22 cellular contexts compared by ENCODE assay signal in the genomic region with DNA sequence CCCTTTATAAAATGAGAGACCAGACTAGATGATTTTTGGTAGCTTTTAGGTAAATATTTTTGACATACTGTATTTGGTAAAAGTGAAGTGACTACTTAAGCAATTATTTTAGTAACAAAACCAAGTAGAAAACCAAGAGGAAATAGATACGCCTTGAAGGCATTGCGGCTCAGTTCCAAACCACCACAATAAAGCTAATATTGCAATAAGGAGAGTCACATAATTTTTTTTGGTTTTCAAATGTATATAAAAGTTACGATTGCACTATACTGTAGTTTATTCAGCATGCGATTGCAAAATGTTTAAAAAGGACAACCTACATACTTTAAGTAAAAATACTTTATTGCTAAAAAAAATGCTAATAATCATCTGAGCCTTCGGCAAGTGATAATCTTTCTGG.
A peak's percentile ranks its signal among the peaks of the same experiment; 100 is the strongest.
DNase-seq lines count a peak whose midpoint lies in the region; ATAC-seq, FAIRE-seq and TF ChIP-seq lines count a peak whose summit lies in the region.
"Had no signal": no experiment of that assay in that cellular context is flagged by ENCODE, and none has a peak within 500 bp of the region (broad histone marks: within the 10 kb centered on the region; RNA-seq: fewer than 3 reads in every experiment).

No MANE protein-coding gene starts in this region.

- peak overlapping the region; percentile 76 for H3K27ac ChIP-seq in SK-N-MC
- H3K27ac ChIP-seq: BLaER1 had no signal

- CTCF ChIA-PET in activated naive CD4-positive, alpha-beta T cell treated with anti-CD3 and anti-CD28 coated beads, Interleukin-2, amount 10 ng/mL, durations not matched to agents 7 days and 5 days (lab: Charles Lee), result no interaction called here

- H3K27ac Mint-ChIP-seq in natural killer cell (peak overlapping the region; percentile 43 to 74), immature natural killer cell (peak overlapping the region in 1 of 6 donors; percentile 14)
- no peak overlapping the region for H3K27ac Mint-ChIP-seq in natural killer cell treated with Interleukin-12 subunit alpha and Interleukin-12 subunit beta and Interleukin-15 and Interleukin-18, amount 100 ng/mL, for 72 hours
- no peak overlapping the region for H3K27ac Mint-ChIP-seq in activated naive CD4-positive, alpha-beta T cell treated with anti-CD3 and anti-CD28 coated beads, Interleukin-2, amount 10 ng/mL, durations not matched to agents 7 days and 5 days
- H3K27ac Mint-ChIP-seq in activated T-helper 2 cell treated with anti-CD3 and anti-CD28 coated beads, Interferon-gamma antibody, Interleukin-2, Interleukin-4, amounts not matched to agents 10 μg/mL and 5 μg/mL and 100 μg/mL, durations not matched to agents 14 hours and 24 hours and 36 hours, result no peak overlapping the region
- H3K27ac Mint-ChIP-seq: CD14-positive monocyte; CD4-positive, alpha-beta memory T cell; CD4-positive, CD25-positive, alpha-beta regulatory T cell; CD8-positive, alpha-beta memory T cell had no signal

- H3K36me3 ChIP-seq in SK-N-MC (ENCODE audit: insufficient read depth, low read length) (no peaks in the 10 kb centered on the region), bronchial epithelial cell (ENCODE audit: control insufficient read depth, insufficient read depth, low read length) (no peaks in the 10 kb centered on the region)
- H3K36me3 ChIP-seq: BE2C, BLaER1 had no signal

- DNase-seq in natural killer cell, result no peak
- no peak for DNase-seq in natural killer cell treated with Interleukin-12 subunit alpha and Interleukin-12 subunit beta and Interleukin-15 and Interleukin-18, amount 100 ng/mL, for 72 hours (ENCODE audit: low spot score)
- peak; percentile 48 for DNase-seq in SK-N-MC (ENCODE audit: low read depth, low spot score)
- DNase-seq in bronchial epithelial cell (ENCODE audit: low read depth), result peak; percentile 36
- DNase-seq in immature natural killer cell, result no peak
- DNase-seq in activated naive CD4-positive, alpha-beta T cell treated with anti-CD3 and anti-CD28 coated beads, Interleukin-2, amount 10 ng/mL, durations not matched to agents 7 days and 5 days, result no peak
- no peak for DNase-seq in activated CD4-positive, alpha-beta T cell treated with anti-CD3 and anti-CD28 coated beads, Interleukin-2, amount 50 U/mL, for 48 hours
- DNase-seq in activated T-helper 2 cell treated with anti-CD3 and anti-CD28 coated beads, Interferon-gamma antibody, Interleukin-2, Interleukin-4, amounts not matched to agents 10 μg/mL and 5 μg/mL and 100 μg/mL, durations not matched to agents 14 hours and 24 hours and 36 hours (ENCODE audit: low spot score), result no peak
- DNase-seq: 8988T; ACHN; BE2C; C1 segment of cervical spinal cord; CD4-positive, alpha-beta memory T cell; CD4-positive, CD25-positive, alpha-beta regulatory T cell; CD8-positive, alpha-beta memory T cell; COR-L47; DMS79 treated with DMSO at 0.1 percent for 48 hours; GF-D8 had no signal

- no peaks in the 10 kb centered on the region for H3K27me3 Mint-ChIP-seq in natural killer cell (ENCODE audit: low read depth in 2 of 2)
- no peaks in the 10 kb centered on the region for H3K27me3 Mint-ChIP-seq in natural killer cell treated with Interleukin-12 subunit alpha and Interleukin-12 subunit beta and Interleukin-15 and Interleukin-18, amount 100 ng/mL, for 72 hours
- no peaks in the 10 kb centered on the region for H3K27me3 Mint-ChIP-seq in immature natural killer cell (ENCODE audit: low read depth in 3 of 3)
- H3K27me3 Mint-ChIP-seq in activated naive CD4-positive, alpha-beta T cell treated with anti-CD3 and anti-CD28 coated beads, Interleukin-2, amount 10 ng/mL, durations not matched to agents 7 days and 5 days, result no peaks in the 10 kb centered on the region
- H3K27me3 Mint-ChIP-seq in activated T-helper 2 cell treated with anti-CD3 and anti-CD28 coated beads, Interferon-gamma antibody, Interleukin-2, Interleukin-4, amounts not matched to agents 10 μg/mL and 5 μg/mL and 100 μg/mL, durations not matched to agents 14 hours and 24 hours and 36 hours (ENCODE audit: low read depth), result no peaks in the 10 kb centered on the region
- H3K27me3 Mint-ChIP-seq: CD4-positive, alpha-beta memory T cell; CD4-positive, CD25-positive, alpha-beta regulatory T cell; CD8-positive, alpha-beta memory T cell had no signal

- no peaks in the 10 kb centered on the region for H3K27me3 ChIP-seq in bronchial epithelial cell (ENCODE audit: control insufficient read depth, insufficient read depth, low read length)
- H3K27me3 ChIP-seq: BE2C, BLaER1 had no signal

- no peak for ATAC-seq in natural killer cell
- no peak for ATAC-seq in natural killer cell treated with Interleukin-12 subunit alpha and Interleukin-12 subunit beta and Interleukin-15 and Interleukin-18, amount 100 ng/mL, for 72 hours

- H3K4me3 ChIP-seq in SK-N-MC (peak overlapping the region; percentile 42; the same call in 1 of the 2 replicates), bronchial epithelial cell (ENCODE audit: low read depth, low read length) (no peak overlapping the region)
- H3K4me3 ChIP-seq: BLaER1 had no signal

- peak overlapping the region; percentile 22 for H3K4me3 Mint-ChIP-seq in natural killer cell
- H3K4me3 Mint-ChIP-seq in natural killer cell treated with Interleukin-12 subunit alpha and Interleukin-12 subunit beta and Interleukin-15 and Interleukin-18, amount 100 ng/mL, for 72 hours, result no peak overlapping the region
- peak overlapping the region; percentile 1 to 61 (median 41) for H3K4me3 Mint-ChIP-seq in immature natural killer cell
- H3K4me3 Mint-ChIP-seq in activated naive CD4-positive, alpha-beta T cell treated with anti-CD3 and anti-CD28 coated beads, Interleukin-2, amount 10 ng/mL, durations not matched to agents 7 days and 5 days, result no peak overlapping the region
- H3K4me3 Mint-ChIP-seq in activated T-helper 2 cell treated with anti-CD3 and anti-CD28 coated beads, Interferon-gamma antibody, Interleukin-2, Interleukin-4, amounts not matched to agents 10 μg/mL and 5 μg/mL and 100 μg/mL, durations not matched to agents 14 hours and 24 hours and 36 hours (ENCODE audit: low read depth), result no peak overlapping the region
- H3K4me3 Mint-ChIP-seq: CD14-positive monocyte; CD4-positive, alpha-beta memory T cell; CD4-positive, CD25-positive, alpha-beta regulatory T cell; CD8-positive, alpha-beta memory T cell had no signal

- no peak for FAIRE-seq in bronchial epithelial cell (lab: Jason Lieb, UNC)
- FAIRE-seq: G401.6, GM12891 had no signal

- no peak overlapping the region for H3K9ac ChIP-seq in SK-N-MC (ENCODE audit: insufficient read length)
- H3K9ac ChIP-seq: BLaER1 had no signal

- intact Hi-C loops in natural killer cell (cut with micrococcal nuclease), result no loop called here
- intact Hi-C loops in activated T-helper 2 cell treated with anti-CD3 and anti-CD28 coated beads, Interferon-gamma antibody, Interleukin-2, Interleukin-4, amounts not matched to agents 10 μg/mL and 5 μg/mL and 100 μg/mL, durations not matched to agents 14 hours and 24 hours and 36 hours (cut with micrococcal nuclease), result no loop called here

- H3K36me3 Mint-ChIP-seq in natural killer cell, result no peaks in the 10 kb centered on the region
- H3K36me3 Mint-ChIP-seq in natural killer cell treated with Interleukin-12 subunit alpha and Interleukin-12 subunit beta and Interleukin-15 and Interleukin-18, amount 100 ng/mL, for 72 hours, result no peaks in the 10 kb centered on the region
- no peaks in the 10 kb centered on the region for H3K36me3 Mint-ChIP-seq in immature natural killer cell
- H3K36me3 Mint-ChIP-seq in activated naive CD4-positive, alpha-beta T cell treated with anti-CD3 and anti-CD28 coated beads, Interleukin-2, amount 10 ng/mL, durations not matched to agents 7 days and 5 days, result no peaks in the 10 kb centered on the region
- H3K36me3 Mint-ChIP-seq in activated T-helper 2 cell treated with anti-CD3 and anti-CD28 coated beads, Interferon-gamma antibody, Interleukin-2, Interleukin-4, amounts not matched to agents 10 μg/mL and 5 μg/mL and 100 μg/mL, durations not matched to agents 14 hours and 24 hours and 36 hours (ENCODE audit: low read depth), result no peaks in the 10 kb centered on the region
- H3K36me3 Mint-ChIP-seq: CD14-positive monocyte; CD4-positive, alpha-beta memory T cell; CD4-positive, CD25-positive, alpha-beta regulatory T cell; CD8-positive, alpha-beta memory T cell had no signal

- H3K9me3 ChIP-seq in SK-N-MC (ENCODE audit: low read depth, low read length), result no peaks in the 10 kb centered on the region
- H3K9me3 ChIP-seq: BE2C, BLaER1 had no signal

- peaks cover 29 to 33% of the 10 kb centered on the region in 2 donors for H3K4me1 Mint-ChIP-seq in natural killer cell
- H3K4me1 Mint-ChIP-seq in natural killer cell treated with Interleukin-12 subunit alpha and Interleukin-12 subunit beta and Interleukin-15 and Interleukin-18, amount 100 ng/mL, for 72 hours (ENCODE audit: low read depth in 2 of 2), result peaks cover 11 to 19% of the 10 kb centered on the region in 2 donors
- H3K4me1 Mint-ChIP-seq in immature natural killer cell, result peaks cover 31 to 35% of the 10 kb centered on the region in 2 donors
- H3K4me1 Mint-ChIP-seq in activated naive CD4-positive, alpha-beta T cell treated with anti-CD3 and anti-CD28 coated beads, Interleukin-2, amount 10 ng/mL, durations not matched to agents 7 days and 5 days, result no peaks in the 10 kb centered on the region
- no peaks in the 10 kb centered on the region for H3K4me1 Mint-ChIP-seq in activated T-helper 2 cell treated with anti-CD3 and anti-CD28 coated beads, Interferon-gamma antibody, Interleukin-2, Interleukin-4, amounts not matched to agents 10 μg/mL and 5 μg/mL and 100 μg/mL, durations not matched to agents 14 hours and 24 hours and 36 hours (ENCODE audit: low read depth)
- H3K4me1 Mint-ChIP-seq: CD14-positive monocyte; CD4-positive, alpha-beta memory T cell; CD4-positive, CD25-positive, alpha-beta regulatory T cell; CD8-positive, alpha-beta memory T cell had no signal

- TF ChIP-seq CTCF in natural killer cell (IDR thresholded peaks at IDR 0.05) (no peak), bronchial epithelial cell (IDR thresholded peaks at IDR 0.05; ENCODE audit: insufficient read depth, low read length, severe bottlenecking) (no peak)

- H3K9me3 Mint-ChIP-seq in natural killer cell (no peaks in the 10 kb centered on the region), immature natural killer cell (peaks cover 0 to 5% (median under 1%) of the 10 kb centered on the region in 6 donors)
- H3K9me3 Mint-ChIP-seq in natural killer cell treated with Interleukin-12 subunit alpha and Interleukin-12 subunit beta and Interleukin-15 and Interleukin-18, amount 100 ng/mL, for 72 hours, result no peaks in the 10 kb centered on the region
- peaks cover 2% of the 10 kb centered on the region for H3K9me3 Mint-ChIP-seq in activated naive CD4-positive, alpha-beta T cell treated with anti-CD3 and anti-CD28 coated beads, Interleukin-2, amount 10 ng/mL, durations not matched to agents 7 days and 5 days
- peaks cover 8% of the 10 kb centered on the region for H3K9me3 Mint-ChIP-seq in activated T-helper 2 cell treated with anti-CD3 and anti-CD28 coated beads, Interferon-gamma antibody, Interleukin-2, Interleukin-4, amounts not matched to agents 10 μg/mL and 5 μg/mL and 100 μg/mL, durations not matched to agents 14 hours and 24 hours and 36 hours

Comparison
In these comparisons a context has a peak if more than half of its experiments do, and no peak if none do; other contexts are left out.
1. H3K27ac Mint-ChIP-seq: peak in natural killer cell (2 of 2); none in natural killer cell treated with Interleukin-12 subunit alpha and Interleukin-12 subunit beta and Interleukin-15 and Interleukin-18, amount 100 ng/mL, for 72 hours (0 of 2), activated naive CD4-positive, alpha-beta T cell treated with anti-CD3 and anti-CD28 coated beads, Interleukin-2, amount 10 ng/mL, durations not matched to agents 7 days and 5 days (single experiment) and activated T-helper 2 cell treated with anti-CD3 and anti-CD28 coated beads, Interferon-gamma antibody, Interleukin-2, Interleukin-4, amounts not matched to agents 10 μg/mL and 5 μg/mL and 100 μg/mL, durations not matched to agents 14 hours and 24 hours and 36 hours (single experiment).
2. H3K4me3 Mint-ChIP-seq: peak in natural killer cell (single experiment) and immature natural killer cell (5 of 5); none in natural killer cell treated with Interleukin-12 subunit alpha and Interleukin-12 subunit beta and Interleukin-15 and Interleukin-18, amount 100 ng/mL, for 72 hours (single experiment), activated naive CD4-positive, alpha-beta T cell treated with anti-CD3 and anti-CD28 coated beads, Interleukin-2, amount 10 ng/mL, durations not matched to agents 7 days and 5 days (single experiment) and activated T-helper 2 cell treated with anti-CD3 and anti-CD28 coated beads, Interferon-gamma antibody, Interleukin-2, Interleukin-4, amounts not matched to agents 10 μg/mL and 5 μg/mL and 100 μg/mL, durations not matched to agents 14 hours and 24 hours and 36 hours (single experiment).
3. DNase-seq: peak in SK-N-MC (single experiment) and bronchial epithelial cell (single experiment); none in natural killer cell (single experiment), natural killer cell treated with Interleukin-12 subunit alpha and Interleukin-12 subunit beta and Interleukin-15 and Interleukin-18, amount 100 ng/mL, for 72 hours (single experiment), immature natural killer cell (0 of 3), activated naive CD4-positive, alpha-beta T cell treated with anti-CD3 and anti-CD28 coated beads, Interleukin-2, amount 10 ng/mL, durations not matched to agents 7 days and 5 days (single experiment), activated CD4-positive, alpha-beta T cell treated with anti-CD3 and anti-CD28 coated beads, Interleukin-2, amount 50 U/mL, for 48 hours (0 of 2) and activated T-helper 2 cell treated with anti-CD3 and anti-CD28 coated beads, Interferon-gamma antibody, Interleukin-2, Interleukin-4, amounts not matched to agents 10 μg/mL and 5 μg/mL and 100 μg/mL, durations not matched to agents 14 hours and 24 hours and 36 hours (single experiment).